In the genomic region with DNA sequence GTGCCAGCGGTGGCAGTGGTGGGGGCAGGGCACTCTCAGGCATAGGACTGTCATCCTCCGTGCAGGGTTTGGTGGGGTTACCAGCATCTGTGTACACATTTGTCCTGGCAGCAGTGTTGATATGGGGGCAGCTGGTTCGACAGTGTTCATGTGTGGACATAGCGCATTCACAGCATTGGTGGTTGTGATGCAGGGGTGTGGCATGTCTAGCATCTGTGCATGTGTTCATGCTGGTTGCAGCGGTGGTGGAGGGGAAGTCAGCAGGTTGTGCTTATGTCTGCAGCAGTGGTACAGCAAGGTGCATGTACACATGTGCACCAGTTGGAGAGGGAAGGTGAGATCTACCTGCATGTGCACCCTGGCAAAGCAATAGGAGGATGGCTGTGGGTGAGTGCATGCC, we compare ENCODE assay signal across 3 cellular contexts.
"Had no signal": no experiment of that assay in that cellular context is flagged by ENCODE, and none has a peak within 500 bp of the region (broad histone marks: within the 10 kb centered on the region; RNA-seq: fewer than 3 reads in every experiment).

No MANE protein-coding gene starts in this region.

- DNase-seq: GDM1, GF-D8 had no signal

- H3K4me3 ChIP-seq: GM12878 had no signal

- ATAC-seq: GM12878 had no signal
